Comparison of ENCODE assay signal across 23 cellular contexts in genomic region chr2:70664525-70664924, GRCh38.
DNase-seq lines count a peak whose midpoint lies in the region; ATAC-seq and TF ChIP-seq lines count a peak whose summit lies in the region.
"Had no signal": no experiment of that assay in that cellular context is flagged by ENCODE, and none has a peak within 500 bp of the region (broad histone marks: within the 10 kb centered on the region; RNA-seq: fewer than 3 reads in every experiment).

No MANE protein-coding gene starts in this region.

- peaks cover 6% of the 10 kb centered on the region for H3K27me3 Mint-ChIP-seq in activated CD8-positive, alpha-beta memory T cell treated with anti-CD3 and anti-CD28 coated beads, Interleukin-2, amount 10 ng/mL, durations not matched to agents 7 days and 5 days
- H3K27me3 Mint-ChIP-seq in activated T-helper 1 cell treated with anti-CD3 and anti-CD28 coated beads, Interleukin-12 subunit alpha, Interleukin-12 subunit beta, Interleukin-2, Interleukin-4 antibody, amounts not matched to agents 30 ng/mL and 10 ng/mL and 1 ng/mL, durations not matched to agents 14 hours and 24 hours and 36 hours (ENCODE audit: insufficient read depth): no peaks in the 10 kb centered on the region
- peaks cover 8% of the 10 kb centered on the region for H3K27me3 Mint-ChIP-seq in nephron progenitor cell (ENCODE audit: low read depth, poor library complexity)

- H3K4me1 ChIP-seq in psoas muscle: no peaks in the 10 kb centered on the region
- H3K4me1 ChIP-seq: BLaER1 treated with 17β-estradiol and CSF1 and Interleukin-3, amounts not matched to agents 10 nM and 100 nM; esophagus squamous epithelium; left ventricle myocardium inferior; stomach; upper lobe of right lung had no signal

- H3K9me3 ChIP-seq in KOPT-K1 (ENCODE audit: insufficient read depth, low read length, poor library complexity, severe bottlenecking) (no peaks in the 10 kb centered on the region), psoas muscle (no peaks in the 10 kb centered on the region)
- H3K9me3 ChIP-seq: BLaER1 treated with 17β-estradiol and CSF1 and Interleukin-3, amounts not matched to agents 10 nM and 100 nM; esophagus squamous epithelium; left ventricle myocardium inferior; MG63; neutrophil; stomach; upper lobe of right lung had no signal

- intact Hi-C loops in activated T-helper 1 cell treated with anti-CD3 and anti-CD28 coated beads, Interleukin-12 subunit alpha, Interleukin-12 subunit beta, Interleukin-2, Interleukin-4 antibody, amounts not matched to agents 30 ng/mL and 10 ng/mL and 1 ng/mL, durations not matched to agents 14 hours and 24 hours and 36 hours (cut with micrococcal nuclease): no loop called here
- intact Hi-C loops in psoas muscle (cut with DNase I): no loop called here

- peaks cover 0 to 6% (median 3%) of the 10 kb centered on the region in 3 donors for H3K27me3 ChIP-seq in psoas muscle (ENCODE audit: insufficient read depth in 3 of 3, low read length in 2 of 3)
- H3K27me3 ChIP-seq: BLaER1 treated with 17β-estradiol and CSF1 and Interleukin-3, amounts not matched to agents 10 nM and 100 nM; MG63; stomach; upper lobe of right lung had no signal

- H3K9me3 Mint-ChIP-seq in activated CD8-positive, alpha-beta memory T cell treated with anti-CD3 and anti-CD28 coated beads, Interleukin-2, amount 10 ng/mL, durations not matched to agents 7 days and 5 days (ENCODE audit: low read depth): no peaks in the 10 kb centered on the region
- H3K9me3 Mint-ChIP-seq in activated T-helper 1 cell treated with anti-CD3 and anti-CD28 coated beads, Interleukin-12 subunit alpha, Interleukin-12 subunit beta, Interleukin-2, Interleukin-4 antibody, amounts not matched to agents 30 ng/mL and 10 ng/mL and 1 ng/mL, durations not matched to agents 14 hours and 24 hours and 36 hours: no peaks in the 10 kb centered on the region
- no peaks in the 10 kb centered on the region for H3K9me3 Mint-ChIP-seq in nephron progenitor cell
- H3K9me3 Mint-ChIP-seq: T-helper 1 cell treated with Interleukin-12 subunit alpha and Interleukin-12 subunit beta and Interleukin-4 antibody, amounts not matched to agents 30 μg/mL and 1 μg/mL, for 36 hours had no signal

- CTCF ChIA-PET in activated CD8-positive, alpha-beta memory T cell treated with anti-CD3 and anti-CD28 coated beads, Interleukin-2, amount 10 ng/mL, durations not matched to agents 7 days and 5 days (lab: Charles Lee): no interaction called here

- H3K36me3 Mint-ChIP-seq in activated CD8-positive, alpha-beta memory T cell treated with anti-CD3 and anti-CD28 coated beads, Interleukin-2, amount 10 ng/mL, durations not matched to agents 7 days and 5 days: no peaks in the 10 kb centered on the region
- H3K36me3 Mint-ChIP-seq in activated T-helper 1 cell treated with anti-CD3 and anti-CD28 coated beads, Interleukin-12 subunit alpha, Interleukin-12 subunit beta, Interleukin-2, Interleukin-4 antibody, amounts not matched to agents 30 ng/mL and 10 ng/mL and 1 ng/mL, durations not matched to agents 14 hours and 24 hours and 36 hours (ENCODE audit: low read depth): no peaks in the 10 kb centered on the region
- peaks cover 59% of the 10 kb centered on the region for H3K36me3 Mint-ChIP-seq in nephron progenitor cell (ENCODE audit: low read depth)

- ATAC-seq in activated CD8-positive, alpha-beta memory T cell treated with anti-CD3 and anti-CD28 coated beads, Interleukin-2, amount 10 ng/mL, durations not matched to agents 7 days and 5 days: peak; percentile 36
- ATAC-seq in psoas muscle (no peak), HG02610 (IDR thresholded peaks at IDR 0.05; ENCODE audit: unreplicated experiment) (no peak)
- ATAC-seq: activated CD4-positive, CD25-positive, alpha-beta regulatory T cell treated with anti-CD3 and anti-CD28 coated beads, Interleukin-2, amount 50 U/mL, for 24 hours; upper lobe of right lung had no signal

- H3K27ac Mint-ChIP-seq in activated CD8-positive, alpha-beta memory T cell treated with anti-CD3 and anti-CD28 coated beads, Interleukin-2, amount 10 ng/mL, durations not matched to agents 7 days and 5 days: no peak overlapping the region
- peak overlapping the region; percentile 52 for H3K27ac Mint-ChIP-seq in activated T-helper 1 cell treated with anti-CD3 and anti-CD28 coated beads, Interleukin-12 subunit alpha, Interleukin-12 subunit beta, Interleukin-2, Interleukin-4 antibody, amounts not matched to agents 30 ng/mL and 10 ng/mL and 1 ng/mL, durations not matched to agents 14 hours and 24 hours and 36 hours
- peak overlapping the region; percentile 2 for H3K27ac Mint-ChIP-seq in nephron progenitor cell
- H3K27ac Mint-ChIP-seq: T-helper 1 cell treated with Interleukin-12 subunit alpha and Interleukin-12 subunit beta and Interleukin-4 antibody, amounts not matched to agents 30 μg/mL and 1 μg/mL, for 36 hours had no signal

- no peaks in the 10 kb centered on the region for H3K36me3 ChIP-seq in KOPT-K1 (ENCODE audit: insufficient read depth, low read length)
- H3K36me3 ChIP-seq in psoas muscle (ENCODE audit: insufficient read depth in 1 of 2, low read depth in 1 of 2): no peaks in the 10 kb centered on the region
- H3K36me3 ChIP-seq: esophagus squamous epithelium, left ventricle myocardium inferior, MG63, neutrophil, stomach, upper lobe of right lung had no signal

- TF ChIP-seq CTCF in nephron progenitor cell (IDR thresholded peaks at IDR 0.05): no peak
- TF ChIP-seq CTCF in psoas muscle (IDR thresholded peaks at IDR 0.05): no peak

- H3K4me3 Mint-ChIP-seq in activated CD8-positive, alpha-beta memory T cell treated with anti-CD3 and anti-CD28 coated beads, Interleukin-2, amount 10 ng/mL, durations not matched to agents 7 days and 5 days: no peak overlapping the region
- H3K4me3 Mint-ChIP-seq in activated T-helper 1 cell treated with anti-CD3 and anti-CD28 coated beads, Interleukin-12 subunit alpha, Interleukin-12 subunit beta, Interleukin-2, Interleukin-4 antibody, amounts not matched to agents 30 ng/mL and 10 ng/mL and 1 ng/mL, durations not matched to agents 14 hours and 24 hours and 36 hours: no peak overlapping the region
- H3K4me3 Mint-ChIP-seq in nephron progenitor cell: no peak overlapping the region
- H3K4me3 Mint-ChIP-seq: T-helper 1 cell treated with Interleukin-12 subunit alpha and Interleukin-12 subunit beta and Interleukin-4 antibody, amounts not matched to agents 30 μg/mL and 1 μg/mL, for 36 hours had no signal

- peak; percentile 45 for DNase-seq in activated CD8-positive, alpha-beta memory T cell treated with anti-CD3 and anti-CD28 coated beads, Interleukin-2, amount 10 ng/mL, durations not matched to agents 7 days and 5 days
- DNase-seq in activated CD8-positive, alpha-beta memory T cell treated with anti-CD3 and anti-CD28 coated beads, Interleukin-2, amount 50 U/mL, for 4 hours: no peak
- no peak for DNase-seq in activated T-helper 1 cell treated with anti-CD3 and anti-CD28 coated beads, Interleukin-12 subunit alpha, Interleukin-12 subunit beta, Interleukin-2, Interleukin-4 antibody, amounts not matched to agents 30 ng/mL and 10 ng/mL and 1 ng/mL, durations not matched to agents 14 hours and 24 hours and 36 hours (ENCODE audit: low spot score)
- DNase-seq in nephron progenitor cell (no peak), psoas muscle (no peak), NCI-H128 (lab: John Stamatoyannopoulos, UW; ENCODE audit: unreplicated experiment) (no peak)
- DNase-seq: amniotic stem cell; esophagus squamous epithelium; left ventricle myocardium inferior; MG63; NCI-H2029; OCI-M1; retina; SHP77 treated with DMSO at 0.1 percent for 48 hours; stimulated activated CD4-positive, alpha-beta T cell treated with anti-CD3 and anti-CD28 coated beads, Interleukin-15, amount 100 ng/mL, for 24 hours; stomach; upper lobe of right lung had no signal

- H3K4me1 Mint-ChIP-seq in activated CD8-positive, alpha-beta memory T cell treated with anti-CD3 and anti-CD28 coated beads, Interleukin-2, amount 10 ng/mL, durations not matched to agents 7 days and 5 days: peaks cover 11% of the 10 kb centered on the region
- H3K4me1 Mint-ChIP-seq in activated T-helper 1 cell treated with anti-CD3 and anti-CD28 coated beads, Interleukin-12 subunit alpha, Interleukin-12 subunit beta, Interleukin-2, Interleukin-4 antibody, amounts not matched to agents 30 ng/mL and 10 ng/mL and 1 ng/mL, durations not matched to agents 14 hours and 24 hours and 36 hours (ENCODE audit: low read depth): peaks cover 14% of the 10 kb centered on the region
- H3K4me1 Mint-ChIP-seq in nephron progenitor cell: peaks cover 10% of the 10 kb centered on the region

- WGBS in psoas muscle, 3 donors: 77 to 86% (median 82%) methylated on average over 7 of the region's 7 CpGs

- H3K4me3 ChIP-seq in psoas muscle: no peak overlapping the region
- H3K4me3 ChIP-seq: BLaER1 treated with 17β-estradiol and CSF1 and Interleukin-3, amounts not matched to agents 10 nM and 100 nM; esophagus squamous epithelium; left ventricle myocardium inferior; MG63; stomach; upper lobe of right lung had no signal

- H3K27ac ChIP-seq in KOPT-K1 (ENCODE audit: low read depth, low read length, poor library complexity, severe bottlenecking): peak overlapping the region; percentile 27
- H3K27ac ChIP-seq in psoas muscle: no peak overlapping the region
- H3K27ac ChIP-seq: BLaER1 treated with 17β-estradiol and CSF1 and Interleukin-3, amounts not matched to agents 10 nM and 100 nM; esophagus squamous epithelium; left ventricle myocardium inferior; neutrophil; stomach; upper lobe of right lung had no signal
